24 cellular contexts compared by ENCODE assay signal in the genomic region with DNA sequence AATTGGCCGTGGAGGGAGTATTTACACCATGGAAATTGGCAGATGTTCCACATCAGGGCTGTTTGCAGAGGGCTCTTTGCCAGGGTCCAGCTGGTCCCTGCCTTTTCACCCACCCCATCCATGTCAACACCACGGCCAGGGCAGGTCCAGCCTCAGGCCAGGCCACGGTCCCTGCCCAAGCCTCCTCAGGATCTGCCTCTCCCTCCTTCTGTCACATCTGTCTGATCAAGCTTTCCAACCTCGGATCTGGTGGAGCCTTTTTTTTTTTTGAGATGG.
DNase-seq lines count a peak whose midpoint lies in the region; ATAC-seq, FAIRE-seq and TF ChIP-seq lines count a peak whose summit lies in the region.
"Had no signal": no experiment of that assay in that cellular context is flagged by ENCODE, and none has a peak within 500 bp of the region (broad histone marks: within the 10 kb centered on the region; RNA-seq: fewer than 3 reads in every experiment).

No MANE protein-coding gene starts in this region.

- H3K9me3 ChIP-seq in neuronal stem cell (replicated peaks in 1 of 2; ENCODE audit: control insufficient read depth in 2 of 2, insufficient read depth in 1 of 2, low read depth in 1 of 2, low read length in 2 of 2), result peaks cover 0 to 4% of the 10 kb centered on the region in 2 donors

- no peak overlapping the region for H2BK12ac ChIP-seq in neuronal stem cell (ENCODE audit: low read length)

- H3K4me1 ChIP-seq in neuronal stem cell (ENCODE audit: control insufficient read depth in 2 of 2, insufficient read depth in 1 of 2, low read depth in 1 of 2, low read length in 2 of 2), result peaks cover 0 to 8% of the 10 kb centered on the region in 2 donors

- H3K27me3 ChIP-seq in neuronal stem cell (ENCODE audit: control insufficient read depth in 3 of 3, insufficient read depth in 3 of 3, low read depth in 1 of 3, low read length in 3 of 3) (peaks cover 0 to 19% (median 2%) of the 10 kb centered on the region in 3 experiments), dorsolateral prefrontal cortex (no peaks in the 10 kb centered on the region)

- H3K14ac ChIP-seq in neuronal stem cell (ENCODE audit: low read length), result no peak overlapping the region

- peak; percentile 39 for DNase-seq in left ventricle myocardium superior
- no peak for DNase-seq in Right ventricle myocardium inferior (ENCODE audit: missing footprints)
- peak; percentile 14 for DNase-seq in choroid plexus epithelial cell (ENCODE audit: low read depth)
- no peak for DNase-seq in left lobe of liver (ENCODE audit: low spot score)
- DNase-seq in neuronal stem cell (ENCODE audit: low spot score), result no peak
- DNase-seq in frontal cortex (ENCODE audit: low spot score in 2 of 2), result no peak
- no peak for DNase-seq in GF-D8 (lab: John Stamatoyannopoulos, UW)
- DNase-seq in dorsolateral prefrontal cortex, result no peak
- DNase-seq: 8988T; ACHN; CD4-positive, CD25-positive, alpha-beta regulatory T cell; GM23248; HFFc6; NCI-H1048; NCI-H1417 treated with DMSO at 0.1 percent for 48 hours; NCI-H1694 treated with DMSO at 0.1 percent for 48 hours; NCI-H2081; NCI-H2227 treated with DMSO at 0.1 percent for 48 hours had no signal

- H4K8ac ChIP-seq in neuronal stem cell (ENCODE audit: low read depth, low read length), result no peak overlapping the region

- H3K27ac ChIP-seq in neuronal stem cell (replicated peaks; ENCODE audit: low read length) (no peak overlapping the region), dorsolateral prefrontal cortex (no peak overlapping the region)
- H3K27ac ChIP-seq: GM23248, KMS-11, RWPE1, SK-N-MC had no signal

- no peak overlapping the region for H4K91ac ChIP-seq in neuronal stem cell (ENCODE audit: low read depth, low read length, poor library complexity)

- H3K4me2 ChIP-seq in neuronal stem cell (ENCODE audit: insufficient read depth, low read length, poor library complexity, severe bottlenecking), result no peak overlapping the region
- H3K4me2 ChIP-seq: KMS-11 had no signal

- no peak overlapping the region for H2BK5ac ChIP-seq in neuronal stem cell (ENCODE audit: low read length)

- no peak overlapping the region for H3K4me3 ChIP-seq in choroid plexus epithelial cell (ENCODE audit: low read depth, low read length)
- H3K4me3 ChIP-seq in neuronal stem cell (ENCODE audit: low read length in 2 of 2), result no peak overlapping the region
- H3K4me3 ChIP-seq in dorsolateral prefrontal cortex, result no peak overlapping the region
- H3K4me3 ChIP-seq: GM23248, SK-N-MC had no signal

- H3K18ac ChIP-seq in neuronal stem cell (ENCODE audit: low read length), result no peak overlapping the region

- no peak overlapping the region for H3K9ac ChIP-seq in neuronal stem cell (ENCODE audit: low read depth, low read length, poor library complexity)
- H3K9ac ChIP-seq: GM23248, KMS-11 had no signal

- H3K4ac ChIP-seq in neuronal stem cell (ENCODE audit: low read length), result no peak overlapping the region

- intact Hi-C loops in left ventricle myocardium superior (cut with micrococcal nuclease) (no loop called here), Right ventricle myocardium inferior (cut with DNase I) (no loop called here), dorsolateral prefrontal cortex (cut with DNase I) (no loop called here)

- no peak for FAIRE-seq in frontal cortex (lab: Jason Lieb, UNC)
- FAIRE-seq: D721Med, GM18507 had no signal

- no peak overlapping the region for H2AFZ ChIP-seq in neuronal stem cell (ENCODE audit: low read length)
- H2AFZ ChIP-seq: GM23248 had no signal

- no peak overlapping the region for H2BK120ac ChIP-seq in neuronal stem cell (ENCODE audit: low read depth, low read length)

- H3K36me3 ChIP-seq in neuronal stem cell (replicated peaks in 1 of 2; ENCODE audit: control insufficient read depth in 2 of 2, insufficient read depth in 2 of 2, low read length in 2 of 2), result no peaks in the 10 kb centered on the region

- no peak overlapping the region for H2BK15ac ChIP-seq in neuronal stem cell (ENCODE audit: low read length)

- H3K79me1 ChIP-seq in neuronal stem cell (ENCODE audit: low read depth, low read length), result peaks cover 2% of the 10 kb centered on the region

- TF ChIP-seq CTCF in choroid plexus epithelial cell (conservative IDR thresholded peaks at IDR 0.05; ENCODE audit: low read depth, low read length) (no peak), dorsolateral prefrontal cortex (IDR thresholded peaks at IDR 0.05 in 54 of 56, conservative IDR thresholded peaks at IDR 0.05 in 2 of 56; ENCODE audit: low read depth in 1 of 56, partially characterized antibody in 56 of 56) (no peak)

- WGBS in neuronal stem cell (ENCODE audit: extremely low coverage in 2 of 2, insufficient read length in 2 of 2, insufficient replicate concordance in 1 of 2), 2 donors, result no CpG with 5 or more reads among the region's 4 CpGs

- ATAC-seq in left ventricle myocardium superior, result peak; percentile 37
- ATAC-seq in Right ventricle myocardium inferior, result no peak
- ATAC-seq in left lobe of liver, result peak; percentile 56
- ATAC-seq: Panc1 had no signal

- peak overlapping the region; percentile 88 for H2AK5ac ChIP-seq in neuronal stem cell (ENCODE audit: low read depth, low read length)

- no peak overlapping the region for H3K23ac ChIP-seq in neuronal stem cell (ENCODE audit: low read depth, low read length, poor library complexity)

Comparison
In these comparisons a context has a peak if more than half of its experiments do, and no peak if none do; other contexts are left out.
1. DNase-seq: peak in left ventricle myocardium superior (single experiment) and choroid plexus epithelial cell (single experiment); none in Right ventricle myocardium inferior (single experiment), left lobe of liver (single experiment), neuronal stem cell (single experiment), frontal cortex (0 of 2), GF-D8 (single experiment) and dorsolateral prefrontal cortex (0 of 10).